ENCODE assay signal across 9 cellular contexts in genomic region chr7:65268782-65269149, GRCh38.
DNase-seq lines count a peak whose midpoint lies in the region; ATAC-seq and TF ChIP-seq lines count a peak whose summit lies in the region.
"Had no signal": no experiment of that assay in that cellular context is flagged by ENCODE, and none has a peak within 500 bp of the region (broad histone marks: within the 10 kb centered on the region; RNA-seq: fewer than 3 reads in every experiment).

No MANE protein-coding gene starts in this region.

- H3K36me3 ChIP-seq in GM06990 (ENCODE audit: control insufficient read depth, insufficient read depth, low read length) (no peaks in the 10 kb centered on the region), MG63 (no peaks in the 10 kb centered on the region), neural progenitor cell (no peaks in the 10 kb centered on the region), colonic mucosa (no peaks in the 10 kb centered on the region)

- H3K4me1 Mint-ChIP-seq in chondrocyte (ENCODE audit: low read depth) (peaks cover 12% of the 10 kb centered on the region), neural progenitor cell (peaks cover 41% of the 10 kb centered on the region)

- no peak overlapping the region for H3K9ac ChIP-seq in neural progenitor cell
- H3K9ac ChIP-seq in colonic mucosa (ENCODE audit: low read depth in 2 of 2, low read length in 2 of 2) = no peak overlapping the region

- H3K27me3 Mint-ChIP-seq in chondrocyte (ENCODE audit: low read depth) (peaks cover 7% of the 10 kb centered on the region), neural progenitor cell (ENCODE audit: insufficient read depth, low read depth) (peaks cover 3% of the 10 kb centered on the region)

- H3K27ac ChIP-seq in neural progenitor cell (no peak overlapping the region), colonic mucosa (no peak overlapping the region)

- H3K4me3 ChIP-seq in GM06990 (replicated peaks; ENCODE audit: low read depth, low read length) = peak overlapping the region; percentile 82
- peak overlapping the region; percentile 58 for H3K4me3 ChIP-seq in MG63
- H3K4me3 ChIP-seq in neural progenitor cell = peak overlapping the region; percentile 90
- H3K4me3 ChIP-seq in colonic mucosa = no peak overlapping the region

- H3K9me3 Mint-ChIP-seq in chondrocyte (ENCODE audit: low read depth) (peaks cover under 1% of the 10 kb centered on the region), neural progenitor cell (peaks cover 15% of the 10 kb centered on the region)

- no peak for ATAC-seq in HG03159 (IDR thresholded peaks at IDR 0.05; ENCODE audit: unreplicated experiment)

- in situ Hi-C loops in G401 (cut with HindIII; ENCODE audit: low sequenced_read_pairs) = no loop called here

- H3K4me2 ChIP-seq in neural progenitor cell = peak overlapping the region; percentile 93

- H3K27me3 ChIP-seq in GM06990 (replicated peaks; ENCODE audit: control insufficient read depth, insufficient read depth, low read length) = no peaks in the 10 kb centered on the region
- peaks cover 5% of the 10 kb centered on the region; the same call in 1 of the 2 replicates for H3K27me3 ChIP-seq in MG63
- H3K27me3 ChIP-seq in neural progenitor cell = no peaks in the 10 kb centered on the region
- H3K27me3 ChIP-seq in colonic mucosa = peaks cover 13% of the 10 kb centered on the region

- H4K20me1 ChIP-seq in neural progenitor cell (ENCODE audit: low read depth) = no peaks in the 10 kb centered on the region

- no peak overlapping the region for H2AFZ ChIP-seq in neural progenitor cell (replicated peaks)

- no peaks in the 10 kb centered on the region for H3F3A ChIP-seq in neural progenitor cell (ENCODE audit: low read depth)

- peaks cover 4% of the 10 kb centered on the region for H3K4me1 ChIP-seq in neural progenitor cell
- H3K4me1 ChIP-seq in colonic mucosa = no peaks in the 10 kb centered on the region

- no peak for DNase-seq in GM06990 (ENCODE audit: extremely low read depth, insufficient read length)
- no peak for DNase-seq in MG63
- no peak for DNase-seq in chondrocyte (ENCODE audit: low spot score)
- DNase-seq in neural progenitor cell (ENCODE audit: low spot score) = no peak
- no peak for DNase-seq in colonic mucosa
- no peak for DNase-seq in G401 (ENCODE audit: low spot score)
- no peak for DNase-seq in NCI-H524 treated with DMSO at 0.1 percent for 48 hours (lab: John Stamatoyannopoulos, UW)
- DNase-seq: central memory CD4-positive, alpha-beta T cell had no signal

- H3K9me3 ChIP-seq in MG63 (no peaks in the 10 kb centered on the region; the same call in 1 of the 2 replicates), neural progenitor cell (ENCODE audit: low read depth) (no peaks in the 10 kb centered on the region), colonic mucosa (no peaks in the 10 kb centered on the region)

- H3K4me3 Mint-ChIP-seq in chondrocyte (ENCODE audit: unreplicated experiment) = peak overlapping the region; percentile 86
- peak overlapping the region; percentile 98 for H3K4me3 Mint-ChIP-seq in neural progenitor cell

- intact Hi-C loops in colonic mucosa (cut with DNase I) = no loop called here

- H3K27ac Mint-ChIP-seq in chondrocyte (ENCODE audit: unreplicated experiment) = no peak overlapping the region
- no peak overlapping the region for H3K27ac Mint-ChIP-seq in neural progenitor cell

- H3K36me3 Mint-ChIP-seq in chondrocyte (ENCODE audit: low read depth) (no peaks in the 10 kb centered on the region), neural progenitor cell (peaks cover 16% of the 10 kb centered on the region)

- TF ChIP-seq CTCF in GM06990 (IDR thresholded peaks at IDR 0.05; ENCODE audit: insufficient read depth, low read length, poor library complexity, severe bottlenecking) (no peak), chondrocyte (IDR thresholded peaks at IDR 0.05) (no peak), neural progenitor cell (IDR thresholded peaks at IDR 0.05) (no peak), colonic mucosa (IDR thresholded peaks at IDR 0.05) (no peak)

- peaks cover 42% of the 10 kb centered on the region for H3K79me2 ChIP-seq in neural progenitor cell (ENCODE audit: low read depth)
